8 cellular contexts compared by ENCODE assay signal in genomic region chr20:32485126-32485769, GRCh38.
DNase-seq lines count a peak whose midpoint lies in the region; ATAC-seq and TF ChIP-seq lines count a peak whose summit lies in the region.

No MANE protein-coding gene starts in this region.

- H3K4me3 ChIP-seq in GM06990 (replicated peaks; ENCODE audit: low read depth, low read length), result peak overlapping the region; percentile 65

- ATAC-seq in HG03196 (IDR thresholded peaks at IDR 0.05; ENCODE audit: unreplicated experiment) (peak; percentile 59), HG02588 (IDR thresholded peaks at IDR 0.05; ENCODE audit: unreplicated experiment) (no peak)

- DNase-seq in GM06990 (ENCODE audit: extremely low read depth, insufficient read length), result no peak
- DNase-seq in NCI-H446 (lab: John Stamatoyannopoulos, UW), result peak; percentile 79 to 82
- DNase-seq in activated CD4-positive, CD25-positive, alpha-beta regulatory T cell treated with anti-CD3 and anti-CD28 coated beads, Interleukin-2, amount 50 U/mL, for 16 hours (ENCODE audit: low read depth, low spot score), result peak; percentile 69
- peak; percentile 75 for DNase-seq in cerebellum (ENCODE audit: low spot score)
- DNase-seq in kidney tubule cell (ENCODE audit: low spot score), result peak; percentile 77
- DNase-seq in stimulated activated CD4-positive, alpha-beta T cell treated with anti-CD3 and anti-CD28 coated beads, Interleukin-1b, Interleukin-23, amount 100 ng/mL, for 1 hour (ENCODE audit: low read depth in 2 of 2), result peak; percentile 53 to 59

- H3K27me3 ChIP-seq in GM06990 (replicated peaks; ENCODE audit: control insufficient read depth, insufficient read depth, low read length), result no peaks in the 10 kb centered on the region; the same call in 1 of the 2 replicates

- TF ChIP-seq CTCF in GM06990 (IDR thresholded peaks at IDR 0.05; ENCODE audit: insufficient read depth, low read length, poor library complexity, severe bottlenecking), result peak; percentile 83

- H3K36me3 ChIP-seq in GM06990 (ENCODE audit: control insufficient read depth, insufficient read depth, low read length), result no peaks in the 10 kb centered on the region
